25 cellular contexts compared by ENCODE assay signal in genomic region chr1:74470936-74471335, GRCh38. TPM values are rescaled to one million over a fixed set of nuclear protein-coding genes. Genes with fewer than 3 reads are reported as not detected.
DNase-seq lines count a peak whose midpoint lies in the region; ATAC-seq and TF ChIP-seq lines count a peak whose summit lies in the region.
"Had no signal": no experiment of that assay in that cellular context is flagged by ENCODE, and none has a peak within 500 bp of the region (broad histone marks: within the 10 kb centered on the region; RNA-seq: fewer than 3 reads in every experiment).

No MANE protein-coding gene starts in this region.

- POLR2A ChIA-PET in naive thymus-derived CD8-positive, alpha-beta T cell (lab: Charles Lee), result no interaction called here

- H3K27ac Mint-ChIP-seq in GM23338 (no peak overlapping the region), brain (peak overlapping the region in 3 of 5 experiments; percentile 10 to 91 (median 38))
- H3K27ac Mint-ChIP-seq in naive thymus-derived CD8-positive, alpha-beta T cell, result no peak overlapping the region
- H3K27ac Mint-ChIP-seq: activated CD8-positive, alpha-beta T cell treated with anti-CD3 and anti-CD28 coated beads for 36 hours; activated naive CD4-positive, alpha-beta T cell treated with anti-CD3 and anti-CD28 coated beads, Interleukin-2, amount 50 U/mL, for 72 hours; CD4-positive, alpha-beta memory T cell; T-helper 17 cell had no signal

- H3K79me2 ChIP-seq in GM23338 (replicated peaks; ENCODE audit: insufficient read depth) (no peaks in the 10 kb centered on the region), osteoblast (ENCODE audit: insufficient read depth, low read length) (no peaks in the 10 kb centered on the region)

- H3K36me3 Mint-ChIP-seq in GM23338 (ENCODE audit: low read depth) (no peaks in the 10 kb centered on the region; the same call in 2 of the 3 replicates), brain (no peaks in the 10 kb centered on the region)
- H3K36me3 Mint-ChIP-seq in naive thymus-derived CD8-positive, alpha-beta T cell, result no peaks in the 10 kb centered on the region
- H3K36me3 Mint-ChIP-seq: activated naive CD4-positive, alpha-beta T cell treated with anti-CD3 and anti-CD28 coated beads, Interleukin-2, amount 50 U/mL, for 72 hours; CD4-positive, alpha-beta memory T cell had no signal

- no peak overlapping the region for H3K27ac ChIP-seq in GM23338 (ENCODE audit: low read depth)
- H3K27ac ChIP-seq in osteoblast (ENCODE audit: low read depth, low read length), result no peak overlapping the region
- peak overlapping the region in 2 of 4 donors; percentile 22 to 36 for H3K27ac ChIP-seq in sigmoid colon
- H3K27ac ChIP-seq: A549, SK-N-MC had no signal

- DNase-seq in GM23338 (ENCODE audit: low spot score) (peak; percentile 31), left ventricle myocardium superior (no peak), osteoblast (ENCODE audit: insufficient read length, low spot score, missing footprints) (no peak), hypothalamus (lab: John Stamatoyannopoulos, UW) (no peak), sigmoid colon (no peak)
- no peak for DNase-seq in naive thymus-derived CD8-positive, alpha-beta T cell
- no peak for DNase-seq in stimulated activated naive CD8-positive, alpha-beta T cell treated with anti-CD3 and anti-CD28 coated beads, Interleukin-15, Interleukin-2, amounts not matched to agents 100 U/mL and 50 U/mL, for 24 hours
- DNase-seq: activated CD4-positive, alpha-beta T cell treated with anti-CD3 and anti-CD28 coated beads for 1 hour; activated CD8-positive, alpha-beta T cell treated with anti-CD3 and anti-CD28 coated beads for 36 hours; CD4-positive, alpha-beta memory T cell; GOT3; Karpas-422; mesenchymal stem cell; NCI-H1417 treated with DMSO at 0.1 percent for 48 hours; occipital lobe; RPMI8226; spleen; T-helper 17 cell had no signal

- H3K4me1 Mint-ChIP-seq in GM23338 (peaks cover 22% of the 10 kb centered on the region; the same call in 2 of the 3 replicates), brain (peaks cover 53% of the 10 kb centered on the region)
- no peaks in the 10 kb centered on the region for H3K4me1 Mint-ChIP-seq in naive thymus-derived CD8-positive, alpha-beta T cell

- H3K27me3 ChIP-seq in GM23338 (ENCODE audit: insufficient read depth) (no peaks in the 10 kb centered on the region), osteoblast (ENCODE audit: insufficient read depth, low read length) (no peaks in the 10 kb centered on the region), sigmoid colon (no peaks in the 10 kb centered on the region)

- H3F3A ChIP-seq in GM23338 (replicated peaks; ENCODE audit: low read depth), result no peaks in the 10 kb centered on the region

- H3K9me3 ChIP-seq in osteoblast (ENCODE audit: low read depth, low read length) (no peaks in the 10 kb centered on the region), sigmoid colon (no peaks in the 10 kb centered on the region)
- H3K9me3 ChIP-seq: A549, spleen had no signal

- no peak for TF ChIP-seq POLR2A in sigmoid colon (IDR thresholded peaks at IDR 0.05)

- H3K4me3 ChIP-seq in GM23338 (no peak overlapping the region), osteoblast (ENCODE audit: insufficient read depth, low read length) (no peak overlapping the region), sigmoid colon (no peak overlapping the region)
- H3K4me3 ChIP-seq: A549, GM12878, SK-N-MC, spleen had no signal

- no peak for TF ChIP-seq CTCF in GM23338 (conservative IDR thresholded peaks at IDR 0.05; ENCODE audit: low read depth in 2 of 2)
- no peak for TF ChIP-seq CTCF in brain (conservative IDR thresholded peaks at IDR 0.05)
- no peak for TF ChIP-seq CTCF in osteoblast (IDR thresholded peaks at IDR 0.05; ENCODE audit: extremely low read depth, low read depth, low read length)
- TF ChIP-seq CTCF in sigmoid colon (IDR thresholded peaks at IDR 0.05), result no peak

- peaks cover 1% of the 10 kb centered on the region; the same call in 1 of the 3 replicates for H3K9me3 Mint-ChIP-seq in GM23338
- no peaks in the 10 kb centered on the region for H3K9me3 Mint-ChIP-seq in brain
- no peaks in the 10 kb centered on the region for H3K9me3 Mint-ChIP-seq in naive thymus-derived CD8-positive, alpha-beta T cell
- H3K9me3 Mint-ChIP-seq: activated CD8-positive, alpha-beta T cell treated with anti-CD3 and anti-CD28 coated beads for 36 hours; activated naive CD4-positive, alpha-beta T cell treated with anti-CD3 and anti-CD28 coated beads, Interleukin-2, amount 50 U/mL, for 72 hours; CD4-positive, alpha-beta memory T cell had no signal

- 0 out of 2 replicates have a peak overlapping the region, but pooled peaks have one; percentile 49 for H2AFZ ChIP-seq in GM23338
- H2AFZ ChIP-seq in osteoblast (ENCODE audit: low read length), result peak overlapping the region; percentile 50

- H3K4me3 Mint-ChIP-seq in GM23338 (no peak overlapping the region), brain (no peak overlapping the region)
- H3K4me3 Mint-ChIP-seq in naive thymus-derived CD8-positive, alpha-beta T cell, result no peak overlapping the region
- H3K4me3 Mint-ChIP-seq: activated CD8-positive, alpha-beta T cell treated with anti-CD3 and anti-CD28 coated beads for 36 hours; CD4-positive, alpha-beta memory T cell; T-helper 17 cell had no signal

- H3K4me1 ChIP-seq in GM23338 (ENCODE audit: insufficient read depth) (peaks cover 7% of the 10 kb centered on the region), osteoblast (ENCODE audit: insufficient read depth, low read length) (no peaks in the 10 kb centered on the region), sigmoid colon (peaks cover 0 to 3% (median 0%) of the 10 kb centered on the region in 4 donors)
- H3K4me1 ChIP-seq: A549 had no signal

- H4K20me1 ChIP-seq in GM23338 (replicated peaks; ENCODE audit: insufficient read depth), result no peaks in the 10 kb centered on the region
- H4K20me1 ChIP-seq in osteoblast (ENCODE audit: insufficient read depth, low read length), result no peaks in the 10 kb centered on the region

- 41 to 75% methylated on average over 3 of the region's 3 CpGs for WGBS in sigmoid colon, 2 donors

- ATAC-seq in GM23338, result no peak
- ATAC-seq in left ventricle myocardium superior, result peak; percentile 31
- no peak for ATAC-seq in naive thymus-derived CD8-positive, alpha-beta T cell
- no peak for ATAC-seq in stimulated activated naive CD8-positive, alpha-beta T cell treated with anti-CD3 and anti-CD28 coated beads, Interleukin-15, Interleukin-2, amounts not matched to agents 100 U/mL and 50 U/mL, for 24 hours
- ATAC-seq: A549; activated CD8-positive, alpha-beta T cell treated with anti-CD3 and anti-CD28 coated beads for 36 hours; activated naive CD4-positive, alpha-beta T cell treated with anti-CD3 and anti-CD28 coated beads, Interleukin-2, amount 50 U/mL, for 72 hours; GM12878; T-helper 17 cell had no signal

- intact Hi-C loops in left ventricle myocardium superior (cut with micrococcal nuclease) (no loop called here), sigmoid colon (cut with DNase I) (no loop called here)

- TF ChIP-seq EP300 in sigmoid colon (IDR thresholded peaks at IDR 0.05), result no peak

- H3K36me3 ChIP-seq in GM23338 (ENCODE audit: insufficient read depth) (no peaks in the 10 kb centered on the region), osteoblast (ENCODE audit: insufficient read depth, low read length) (no peaks in the 10 kb centered on the region), sigmoid colon (no peaks in the 10 kb centered on the region)
- H3K36me3 ChIP-seq: spleen had no signal

- H3K4me2 ChIP-seq in GM23338 (no peak overlapping the region), osteoblast (ENCODE audit: insufficient read depth, low read length) (no peak overlapping the region)
- H3K4me2 ChIP-seq: A549 had no signal

- H3K27me3 Mint-ChIP-seq in GM23338 (ENCODE audit: insufficient read depth, low read depth, poor library complexity) (peaks cover 2% of the 10 kb centered on the region), brain (no peaks in the 10 kb centered on the region)
- H3K27me3 Mint-ChIP-seq in naive thymus-derived CD8-positive, alpha-beta T cell, result peaks cover 0 to 8% (median 3%) of the 10 kb centered on the region in 5 donors

- no peaks in the 10 kb centered on the region for H3K9me2 ChIP-seq in GM23338 (ENCODE audit: insufficient read depth)

TF ChIP-seq in GM23338, 12 proteins besides CTCF, POLR2A, EP300 and RAD21 (continues in another document):
- no peak for TF ChIP-seq EZH2phosphoT487 (IDR thresholded peaks at IDR 0.05; ENCODE audit: unreplicated experiment)
- TF ChIP-seq, protein P1, sequence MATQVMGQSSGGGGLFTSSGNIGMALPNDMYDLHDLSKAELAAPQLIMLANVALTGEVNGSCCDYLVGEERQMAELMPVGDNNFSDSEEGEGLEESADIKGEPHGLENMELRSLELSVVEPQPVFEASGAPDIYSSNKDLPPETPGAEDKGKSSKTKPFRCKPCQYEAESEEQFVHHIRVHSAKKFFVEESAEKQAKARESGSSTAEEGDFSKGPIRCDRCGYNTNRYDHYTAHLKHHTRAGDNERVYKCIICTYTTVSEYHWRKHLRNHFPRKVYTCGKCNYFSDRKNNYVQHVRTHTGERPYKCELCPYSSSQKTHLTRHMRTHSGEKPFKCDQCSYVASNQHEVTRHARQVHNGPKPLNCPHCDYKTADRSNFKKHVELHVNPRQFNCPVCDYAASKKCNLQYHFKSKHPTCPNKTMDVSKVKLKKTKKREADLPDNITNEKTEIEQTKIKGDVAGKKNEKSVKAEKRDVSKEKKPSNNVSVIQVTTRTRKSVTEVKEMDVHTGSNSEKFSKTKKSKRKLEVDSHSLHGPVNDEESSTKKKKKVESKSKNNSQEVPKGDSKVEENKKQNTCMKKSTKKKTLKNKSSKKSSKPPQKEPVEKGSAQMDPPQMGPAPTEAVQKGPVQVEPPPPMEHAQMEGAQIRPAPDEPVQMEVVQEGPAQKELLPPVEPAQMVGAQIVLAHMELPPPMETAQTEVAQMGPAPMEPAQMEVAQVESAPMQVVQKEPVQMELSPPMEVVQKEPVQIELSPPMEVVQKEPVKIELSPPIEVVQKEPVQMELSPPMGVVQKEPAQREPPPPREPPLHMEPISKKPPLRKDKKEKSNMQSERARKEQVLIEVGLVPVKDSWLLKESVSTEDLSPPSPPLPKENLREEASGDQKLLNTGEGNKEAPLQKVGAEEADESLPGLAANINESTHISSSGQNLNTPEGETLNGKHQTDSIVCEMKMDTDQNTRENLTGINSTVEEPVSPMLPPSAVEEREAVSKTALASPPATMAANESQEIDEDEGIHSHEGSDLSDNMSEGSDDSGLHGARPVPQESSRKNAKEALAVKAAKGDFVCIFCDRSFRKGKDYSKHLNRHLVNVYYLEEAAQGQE (IDR thresholded peaks at IDR 0.05; ENCODE audit: unreplicated experiment), result no peak
- no peak for TF ChIP-seq CREB1 (CRISPR knock-in tag; IDR thresholded peaks at IDR 0.05; ENCODE audit: low read depth)

RNA-seq across cellular contexts. Expression of gene LRRC53, which starts 41.5 kb away (rescaled TPM):
- not detected in 2 replicates for total RNA-seq in GM23338 (2014; rRNA removed; shearing (Covaris generic))
- polyA plus RNA-seq in GM23338 (2016; fragmentation: Nextera tagmentation; extraction: Ambion mirVana) (not detected in 2 replicates), brain (ENCODE audit: insufficient read depth, low read depth, low replicate concordance) (not detected), sigmoid colon (not detected)
- total RNA-seq in left ventricle myocardium superior (not detected), osteoblast (not detected in 2 replicates), sigmoid colon (not detected)
- not detected for total RNA-seq in naive thymus-derived CD8-positive, alpha-beta T cell
- polyA plus RNA-seq in naive thymus-derived CD8-positive, alpha-beta T cell, result not detected
- total RNA-seq: activated CD8-positive, alpha-beta T cell treated with anti-CD3 and anti-CD28 coated beads for 36 hours; activated naive CD4-positive, alpha-beta T cell treated with anti-CD3 and anti-CD28 coated beads, Interleukin-2, amount 50 U/mL, for 72 hours; CD4-positive, alpha-beta memory T cell; chondrocyte; GM12878; occipital lobe; spleen; subcutaneous adipose tissue; T-helper 17 cell had no signal
- polyA plus RNA-seq: A549; CD4-positive, alpha-beta memory T cell; GM12878; spleen had no signal

Comparison
In these comparisons a context has a peak if more than half of its experiments do, and no peak if none do; other contexts are left out.
1. H3K27ac Mint-ChIP-seq: peak in brain (3 of 5); none in GM23338 (single experiment) and naive thymus-derived CD8-positive, alpha-beta T cell (0 of 10).